11 cellular contexts compared by ENCODE assay signal in genomic region chr14:90368946-90369721, GRCh38. TPM values are rescaled to one million over a fixed set of nuclear protein-coding genes. Genes with fewer than 3 reads are reported as not detected.
A peak's percentile ranks its signal among the peaks of the same experiment; 100 is the strongest.
DNase-seq lines count a peak whose midpoint lies in the region; ATAC-seq and TF ChIP-seq lines count a peak whose summit lies in the region.
"Had no signal": no experiment of that assay in that cellular context is flagged by ENCODE, and none has a peak within 500 bp of the region (broad histone marks: within the 10 kb centered on the region; RNA-seq: fewer than 3 reads in every experiment).

No MANE protein-coding gene starts in this region.

- intact Hi-C loops in mucosa of descending colon (cut with DNase I, micrococcal nuclease): no loop called here

- H3K27me3 Mint-ChIP-seq in central memory CD8-positive, alpha-beta T cell: no peaks in the 10 kb centered on the region

- peaks cover 7% of the 10 kb centered on the region for H3K4me1 Mint-ChIP-seq in central memory CD8-positive, alpha-beta T cell

- no peaks in the 10 kb centered on the region for H3K9me3 Mint-ChIP-seq in central memory CD8-positive, alpha-beta T cell

- H3K4me1 ChIP-seq in DND-41 (ENCODE audit: insufficient read depth, low read length) (no peaks in the 10 kb centered on the region), Loucy (ENCODE audit: insufficient read depth, low read length, poor library complexity, severe bottlenecking) (no peaks in the 10 kb centered on the region), mucosa of descending colon (ENCODE audit: low read depth) (no peaks in the 10 kb centered on the region)
- H3K4me1 ChIP-seq: HAP-1 had no signal

- no peak overlapping the region for H3K4me3 ChIP-seq in DND-41 (ENCODE audit: low read depth in 1 of 2, low read length in 2 of 2)
- no peak overlapping the region for H3K4me3 ChIP-seq in Loucy (ENCODE audit: low read length, poor library complexity, severe bottlenecking)
- H3K4me3 ChIP-seq in mucosa of descending colon: no peak overlapping the region
- H3K4me3 ChIP-seq: HAP-1 had no signal

- H3K27ac Mint-ChIP-seq in central memory CD8-positive, alpha-beta T cell (ENCODE audit: low read depth): no peak overlapping the region

- H3K36me3 ChIP-seq in DND-41 (ENCODE audit: insufficient read depth, low read length) (no peaks in the 10 kb centered on the region), Loucy (ENCODE audit: insufficient read depth, low read length) (no peaks in the 10 kb centered on the region), mucosa of descending colon (ENCODE audit: low read depth) (no peaks in the 10 kb centered on the region)
- H3K36me3 ChIP-seq: HAP-1 had no signal

- DNase-seq in DND-41: no peak
- DNase-seq in central memory CD8-positive, alpha-beta T cell (ENCODE audit: low spot score in 2 of 2): no peak
- DNase-seq in mucosa of descending colon: peak in 1 of 3 donors; percentile 44
- DNase-seq in SHP77 treated with DMSO at 0.1 percent for 48 hours (lab: John Stamatoyannopoulos, UW): no peak
- no peak for DNase-seq in GM19238 (ENCODE audit: insufficient read length, low spot score)
- DNase-seq: effector memory CD4-positive, alpha-beta T cell; stimulated activated CD4-positive, alpha-beta T cell treated with anti-CD3 and anti-CD28 coated beads, Interleukin-4, amount 100 ng/mL, for 1 hour had no signal

- TF ChIP-seq CTCF in DND-41 (IDR thresholded peaks at IDR 0.05; ENCODE audit: borderline replicate concordance, extremely low read depth, low read length, poor library complexity, severe bottlenecking) (peak; percentile 30), Loucy (conservative IDR thresholded peaks at IDR 0.05; ENCODE audit: low read length) (peak; percentile 44), mucosa of descending colon (IDR thresholded peaks at IDR 0.05) (no peak)

- H3K27me3 ChIP-seq in DND-41 (ENCODE audit: insufficient read depth, low read length, poor library complexity) (peaks cover 3% of the 10 kb centered on the region), Loucy (ENCODE audit: insufficient read depth, low read length, poor library complexity, severe bottlenecking) (no peaks in the 10 kb centered on the region)

- H3K9ac ChIP-seq in DND-41 (ENCODE audit: low read depth, low read length) (no peak overlapping the region), Loucy (ENCODE audit: low read depth, low read length, poor library complexity, severe bottlenecking) (no peak overlapping the region)

- H3K27ac ChIP-seq in DND-41 (ENCODE audit: low read length): no peak overlapping the region

- H3K9me2 ChIP-seq in Loucy (replicated peaks; ENCODE audit: low read depth, low read length): no peaks in the 10 kb centered on the region

- no peak overlapping the region for H3K4me3 Mint-ChIP-seq in central memory CD8-positive, alpha-beta T cell

- H3K4me2 ChIP-seq in DND-41 (ENCODE audit: insufficient read depth, low read length) (no peak overlapping the region), Loucy (ENCODE audit: low read depth, low read length, poor library complexity, severe bottlenecking) (no peak overlapping the region)

- H4K20me1 ChIP-seq in DND-41 (ENCODE audit: insufficient read depth, low read length): no peaks in the 10 kb centered on the region
- H4K20me1 ChIP-seq in Loucy (ENCODE audit: insufficient read depth, low read length, poor library complexity, severe bottlenecking): no peaks in the 10 kb centered on the region

- H3K9me3 ChIP-seq in DND-41 (ENCODE audit: insufficient read depth, low read length, severe bottlenecking) (no peaks in the 10 kb centered on the region), Loucy (ENCODE audit: insufficient read depth, low read depth, low read length) (no peaks in the 10 kb centered on the region), mucosa of descending colon (no peaks in the 10 kb centered on the region)
- H3K9me3 ChIP-seq: HAP-1 had no signal

- H3F3A ChIP-seq in Loucy (ENCODE audit: low read depth): no peaks in the 10 kb centered on the region

- H2AFZ ChIP-seq in DND-41 (ENCODE audit: low read depth, low read length) (no peak overlapping the region), Loucy (ENCODE audit: low read length) (no peak overlapping the region)

- peak; percentile 47; the same call in 1 of the 3 replicates for ATAC-seq in DND-41 (ENCODE audit: insufficient read depth, low read depth)
- peak; percentile 89 for ATAC-seq in central memory CD8-positive, alpha-beta T cell (replicated peaks; ENCODE audit: extremely low read depth, poor library complexity, severe bottlenecking)
- peak; percentile 98 for ATAC-seq in mucosa of descending colon
- no peak for ATAC-seq in HG03039 (IDR thresholded peaks at IDR 0.05; ENCODE audit: unreplicated experiment)
- ATAC-seq in esophagus mucosa: no peak

- H3K36me3 Mint-ChIP-seq in central memory CD8-positive, alpha-beta T cell (ENCODE audit: insufficient read depth): no peaks in the 10 kb centered on the region

- H3K79me2 ChIP-seq in DND-41 (ENCODE audit: insufficient read depth, low read length) (no peaks in the 10 kb centered on the region), Loucy (ENCODE audit: insufficient read depth, low read length) (no peaks in the 10 kb centered on the region)

RNA-seq across cellular contexts. Expression of gene CALM1, which starts 27.7 kb away (rescaled TPM):
- total RNA-seq in mucosa of descending colon: 100 to 1,000 TPM; 610 to 985 (median 822) TPM
- 420 TPM for total RNA-seq in esophagus mucosa

RNA-seq across cellular contexts. Expression of gene NRDE2, which starts 37.4 kb away (rescaled TPM):
- 10 to 100 TPM; 23.0 to 31.5 (median 26.1) TPM for total RNA-seq in mucosa of descending colon
- total RNA-seq in esophagus mucosa: 12.2 TPM

Comparison
In these comparisons a context has a peak if more than half of its experiments do, and no peak if none do; other contexts are left out.
1. ATAC-seq: peak in DND-41 (single experiment), central memory CD8-positive, alpha-beta T cell (single experiment) and mucosa of descending colon (single experiment); none in HG03039 (single experiment) and esophagus mucosa (single experiment).